In the genomic region with DNA sequence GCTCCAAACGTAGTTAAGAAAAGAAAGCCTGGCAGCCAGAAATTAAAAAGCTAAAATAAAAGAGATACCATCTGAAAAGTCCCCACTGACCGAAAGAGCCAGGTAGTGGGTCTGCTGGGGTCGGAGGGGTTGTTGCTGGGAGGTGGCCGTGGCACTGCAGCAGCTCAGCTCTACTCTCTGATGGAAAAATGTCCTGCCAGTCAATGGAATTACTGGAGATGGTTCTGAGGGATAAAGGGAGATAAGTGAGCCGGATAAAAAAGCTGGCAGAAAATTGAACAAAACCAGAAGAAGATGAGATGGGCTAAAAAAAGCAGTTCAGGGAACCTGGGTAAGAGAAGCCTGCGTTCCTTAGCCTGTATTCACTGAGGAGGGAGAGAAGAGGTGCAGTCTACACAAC, we compare ENCODE assay signal across 18 cellular contexts.
DNase-seq lines count a peak whose midpoint lies in the region; ATAC-seq and TF ChIP-seq lines count a peak whose summit lies in the region.
"Had no signal": no experiment of that assay in that cellular context is flagged by ENCODE, and none has a peak within 500 bp of the region (broad histone marks: within the 10 kb centered on the region; RNA-seq: fewer than 3 reads in every experiment).

No MANE protein-coding gene starts in this region.

- H3K27ac ChIP-seq in SK-N-SH (ENCODE audit: low read depth in 2 of 2, low read length in 1 of 2) (no peak overlapping the region), heart right ventricle (peak overlapping the region in 6 of 10 donors; percentile 27 to 86 (median 76)), right cardiac atrium (ENCODE audit: low read length) (peak overlapping the region; percentile 45), right atrium auricular region (peak overlapping the region in 1 of 2 donors; percentile 90)
- H3K27ac ChIP-seq: 22Rv1; A549; BLaER1 treated with 17β-estradiol and CSF1 and Interleukin-3, amounts not matched to agents 10 nM and 100 nM; C4-2B had no signal

- H3K4me2 ChIP-seq in SK-N-SH = no peak overlapping the region
- H3K4me2 ChIP-seq: A549 had no signal

- no peak overlapping the region for H3K4me3 ChIP-seq in SK-N-SH (ENCODE audit: low read depth in 2 of 2, low read length in 1 of 2)
- no peak overlapping the region for H3K4me3 ChIP-seq in heart right ventricle
- H3K4me3 ChIP-seq in right cardiac atrium (ENCODE audit: low read length) = no peak overlapping the region
- no peak overlapping the region for H3K4me3 ChIP-seq in right atrium auricular region
- H3K4me3 ChIP-seq: A549; BLaER1 treated with 17β-estradiol and CSF1 and Interleukin-3, amounts not matched to agents 10 nM and 100 nM had no signal

- WGBS in SK-N-SH (ENCODE audit: low lambda C conversion rate) = 4% methylated on average over 6 of the region's 6 CpGs
- WGBS in heart right ventricle, 2 donors = 70 to 81% methylated on average over 6 of the region's 6 CpGs
- WGBS in right cardiac atrium = 68% methylated on average over 6 of the region's 6 CpGs

- TF ChIP-seq CTCF in SK-N-SH (IDR thresholded peaks at IDR 0.05) (no peak), heart right ventricle (IDR thresholded peaks at IDR 0.05) (no peak), right atrium auricular region (IDR thresholded peaks at IDR 0.05) (no peak)

- H4K20me1 ChIP-seq in SK-N-SH (ENCODE audit: insufficient read depth) = no peaks in the 10 kb centered on the region
- H4K20me1 ChIP-seq: BLaER1 treated with 17β-estradiol and CSF1 and Interleukin-3, amounts not matched to agents 10 nM and 100 nM had no signal

- no peak for TF ChIP-seq RAD21 in SK-N-SH (IDR thresholded peaks at IDR 0.05; ENCODE audit: low read length)

- H3K79me2 ChIP-seq in SK-N-SH (ENCODE audit: insufficient read depth) = no peaks in the 10 kb centered on the region

- CTCF ChIA-PET in SK-N-SH (lab: Yijun Ruan, JAX) = interaction anchor here (0.9 to 1.6 kb wide), 4 partner anchors 39 to 410 kb away, joined by 3 to 5 read pairs (median 3); no protein-coding TSS in a partner anchor

- H3K9me3 ChIP-seq in SK-N-SH (no peaks in the 10 kb centered on the region), heart right ventricle (no peaks in the 10 kb centered on the region), right cardiac atrium (ENCODE audit: control insufficient read depth, low read length) (no peaks in the 10 kb centered on the region), right atrium auricular region (no peaks in the 10 kb centered on the region)
- H3K9me3 ChIP-seq: A549; BLaER1 treated with 17β-estradiol and CSF1 and Interleukin-3, amounts not matched to agents 10 nM and 100 nM; Caco-2 had no signal

- TF ChIP-seq EP300 in SK-N-SH (IDR thresholded peaks at IDR 0.05; ENCODE audit: borderline replicate concordance in 1 of 2, low read depth in 1 of 2, low read length in 1 of 2) = peak in 1 of 2 experiments; percentile 51; a peak in 1 of 4 replicates

- H3K9ac ChIP-seq in SK-N-SH = no peak overlapping the region
- H3K9ac ChIP-seq: BLaER1 treated with 17β-estradiol and CSF1 and Interleukin-3, amounts not matched to agents 10 nM and 100 nM had no signal

- no peak overlapping the region for H2AFZ ChIP-seq in SK-N-SH (ENCODE audit: low read depth)

- H3F3A ChIP-seq in SK-N-SH (replicated peaks; ENCODE audit: insufficient read depth) = no peaks in the 10 kb centered on the region

- H3K9me2 ChIP-seq in SK-N-SH = no peaks in the 10 kb centered on the region

- DNase-seq in SK-N-SH = peak; percentile 26
- DNase-seq in heart right ventricle = no peak
- no peak for DNase-seq in left ventricle myocardium superior
- DNase-seq in right cardiac atrium = no peak
- no peak for DNase-seq in right atrium auricular region (ENCODE audit: low spot score)
- DNase-seq in NCI-H510A treated with DMSO at 0.1 percent for 48 hours (lab: John Stamatoyannopoulos, UW) = no peak
- DNase-seq: AML-193; Caco-2; Calu3; CD4-positive, alpha-beta T cell; CD8-positive, alpha-beta T cell; DMS79 treated with DMSO at 0.1 percent for 48 hours; GF-D8 had no signal

- no peaks in the 10 kb centered on the region for H3K36me3 ChIP-seq in SK-N-SH (replicated peaks in 1 of 2; ENCODE audit: control insufficient read depth in 1 of 2, insufficient read depth in 2 of 2, low read length in 1 of 2)
- H3K36me3 ChIP-seq in heart right ventricle = peaks cover 0 to 7% (median 0%) of the 10 kb centered on the region in 9 donors
- H3K36me3 ChIP-seq in right atrium auricular region = peaks cover 14% of the 10 kb centered on the region
- H3K36me3 ChIP-seq: BLaER1 treated with 17β-estradiol and CSF1 and Interleukin-3, amounts not matched to agents 10 nM and 100 nM had no signal

- ATAC-seq in SK-N-SH treated with all-trans-retinoic acid at 6 μM for 48 hours = no peak
- ATAC-seq in heart right ventricle = no peak
- no peak for ATAC-seq in left ventricle myocardium superior
- ATAC-seq in right cardiac atrium = no peak
- ATAC-seq: A549; CD8-positive, alpha-beta T cell had no signal

- H3K27me3 ChIP-seq in SK-N-SH (ENCODE audit: insufficient read depth) (peaks cover 4% of the 10 kb centered on the region; the same call in 1 of the 2 replicates), heart right ventricle (no peaks in the 10 kb centered on the region), right cardiac atrium (ENCODE audit: control insufficient read depth, insufficient read depth) (no peaks in the 10 kb centered on the region), right atrium auricular region (no peaks in the 10 kb centered on the region)
- H3K27me3 ChIP-seq: BLaER1 treated with 17β-estradiol and CSF1 and Interleukin-3, amounts not matched to agents 10 nM and 100 nM had no signal

- intact Hi-C loops in heart right ventricle (cut with DNase I) = no loop called here
- intact Hi-C loops in left ventricle myocardium superior (cut with micrococcal nuclease) = no loop called here
- intact Hi-C loops in right cardiac atrium (cut with DNase I) = no loop called here

- POLR2A ChIA-PET in SK-N-SH (lab: Yijun Ruan, JAX) = no interaction called here

- peaks cover 0 to 23% of the 10 kb centered on the region in 2 experiments; a peak in 2 of 4 replicates for H3K4me1 ChIP-seq in SK-N-SH (ENCODE audit: control insufficient read depth in 1 of 2, insufficient read depth in 2 of 2, low read depth in 1 of 2, low read length in 1 of 2)
- H3K4me1 ChIP-seq in heart right ventricle = peaks cover 0 to 14% (median 6%) of the 10 kb centered on the region in 9 donors
- H3K4me1 ChIP-seq in right cardiac atrium (ENCODE audit: control insufficient read depth, insufficient read depth, low read length) = peaks cover 4% of the 10 kb centered on the region
- H3K4me1 ChIP-seq in right atrium auricular region = peaks cover 0 to 6% of the 10 kb centered on the region in 2 donors
- H3K4me1 ChIP-seq: A549, Caco-2 had no signal

TF ChIP-seq in SK-N-SH, 30 proteins besides CTCF, POLR2A, EP300 and RAD21:
- TF ChIP-seq JUND (IDR thresholded peaks at IDR 0.05) (no peak), GATA2 (CRISPR knock-in tag; IDR thresholded peaks at IDR 0.05) (peak; percentile 76)
TF ChIP-seq in SK-N-SH: peak in this region for 1.

TF ChIP-seq in SK-N-SH treated with all-trans-retinoic acid at 6 μM for 48 hours, 23 proteins besides CTCF, POLR2A, EP300 and RAD21 (continues in another document):
- TF ChIP-seq, protein P1, sequence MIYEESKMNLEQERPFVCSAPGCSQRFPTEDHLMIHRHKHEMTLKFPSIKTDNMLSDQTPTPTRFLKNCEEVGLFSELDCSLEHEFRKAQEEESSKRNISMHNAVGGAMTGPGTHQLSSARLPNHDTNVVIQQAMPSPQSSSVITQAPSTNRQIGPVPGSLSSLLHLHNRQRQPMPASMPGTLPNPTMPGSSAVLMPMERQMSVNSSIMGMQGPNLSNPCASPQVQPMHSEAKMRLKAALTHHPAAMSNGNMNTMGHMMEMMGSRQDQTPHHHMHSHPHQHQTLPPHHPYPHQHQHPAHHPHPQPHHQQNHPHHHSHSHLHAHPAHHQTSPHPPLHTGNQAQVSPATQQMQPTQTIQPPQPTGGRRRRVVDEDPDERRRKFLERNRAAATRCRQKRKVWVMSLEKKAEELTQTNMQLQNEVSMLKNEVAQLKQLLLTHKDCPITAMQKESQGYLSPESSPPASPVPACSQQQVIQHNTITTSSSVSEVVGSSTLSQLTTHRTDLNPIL (CRISPR knock-in tag; IDR thresholded peaks at IDR 0.05; ENCODE audit: low read depth) = no peak
- TF ChIP-seq ZNF70 (CRISPR knock-in tag; IDR thresholded peaks at IDR 0.05) = no peak
- TF ChIP-seq, protein P2, sequence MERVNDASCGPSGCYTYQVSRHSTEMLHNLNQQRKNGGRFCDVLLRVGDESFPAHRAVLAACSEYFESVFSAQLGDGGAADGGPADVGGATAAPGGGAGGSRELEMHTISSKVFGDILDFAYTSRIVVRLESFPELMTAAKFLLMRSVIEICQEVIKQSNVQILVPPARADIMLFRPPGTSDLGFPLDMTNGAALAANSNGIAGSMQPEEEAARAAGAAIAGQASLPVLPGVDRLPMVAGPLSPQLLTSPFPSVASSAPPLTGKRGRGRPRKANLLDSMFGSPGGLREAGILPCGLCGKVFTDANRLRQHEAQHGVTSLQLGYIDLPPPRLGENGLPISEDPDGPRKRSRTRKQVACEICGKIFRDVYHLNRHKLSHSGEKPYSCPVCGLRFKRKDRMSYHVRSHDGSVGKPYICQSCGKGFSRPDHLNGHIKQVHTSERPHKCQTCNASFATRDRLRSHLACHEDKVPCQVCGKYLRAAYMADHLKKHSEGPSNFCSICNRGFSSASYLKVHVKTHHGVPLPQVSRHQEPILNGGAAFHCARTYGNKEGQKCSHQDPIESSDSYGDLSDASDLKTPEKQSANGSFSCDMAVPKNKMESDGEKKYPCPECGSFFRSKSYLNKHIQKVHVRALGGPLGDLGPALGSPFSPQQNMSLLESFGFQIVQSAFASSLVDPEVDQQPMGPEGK (CRISPR knock-in tag; IDR thresholded peaks at IDR 0.05; ENCODE audit: borderline replicate concordance) = no peak
- no peak for TF ChIP-seq ZFP30 (CRISPR knock-in tag; IDR thresholded peaks at IDR 0.05)
- TF ChIP-seq, protein P3, sequence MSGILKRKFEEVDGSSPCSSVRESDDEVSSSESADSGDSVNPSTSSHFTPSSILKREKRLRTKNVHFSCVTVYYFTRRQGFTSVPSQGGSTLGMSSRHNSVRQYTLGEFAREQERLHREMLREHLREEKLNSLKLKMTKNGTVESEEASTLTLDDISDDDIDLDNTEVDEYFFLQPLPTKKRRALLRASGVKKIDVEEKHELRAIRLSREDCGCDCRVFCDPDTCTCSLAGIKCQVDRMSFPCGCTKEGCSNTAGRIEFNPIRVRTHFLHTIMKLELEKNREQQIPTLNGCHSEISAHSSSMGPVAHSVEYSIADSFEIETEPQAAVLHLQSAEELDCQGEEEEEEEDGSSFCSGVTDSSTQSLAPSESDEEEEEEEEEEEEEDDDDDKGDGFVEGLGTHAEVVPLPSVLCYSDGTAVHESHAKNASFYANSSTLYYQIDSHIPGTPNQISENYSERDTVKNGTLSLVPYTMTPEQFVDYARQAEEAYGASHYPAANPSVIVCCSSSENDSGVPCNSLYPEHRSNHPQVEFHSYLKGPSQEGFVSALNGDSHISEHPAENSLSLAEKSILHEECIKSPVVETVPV (CRISPR knock-in tag; IDR thresholded peaks at IDR 0.05) = no peak
- TF ChIP-seq PPARA (CRISPR knock-in tag; IDR thresholded peaks at IDR 0.05; ENCODE audit: borderline replicate concordance) = no peak

Comparison
In these comparisons a context has a peak if more than half of its experiments do, and no peak if none do; other contexts are left out.
1. H3K27ac ChIP-seq: peak in heart right ventricle (6 of 10) and right cardiac atrium (single experiment); none in SK-N-SH (0 of 2).